ENCODE assay signal across 1 cellular context in genomic region chr2:9596621-9597311, GRCh38.
TF ChIP-seq lines count a peak whose summit lies in the region.

No MANE protein-coding gene starts in this region.

TF ChIP-seq in K562, 482 proteins besides CTCF, POLR2A, EP300 and RAD21:
- TF ChIP-seq GTF3C2 (IDR thresholded peaks at IDR 0.05; ENCODE audit: borderline replicate concordance, extremely low read depth, insufficient read length): peak; percentile 42
- 0 out of 2 replicates have a peak, but pooled peaks have one; percentile 15 for TF ChIP-seq DPF2 (IDR thresholded peaks at IDR 0.05)
- TF ChIP-seq NCOA2 (IDR thresholded peaks at IDR 0.05; ENCODE audit: partially characterized antibody in 2 of 2): no peak
- no peak for TF ChIP-seq ZNF561 (CRISPR knock-in tag; conservative IDR thresholded peaks at IDR 0.05)
- no peak for TF ChIP-seq ZBTB17 (CRISPR knock-in tag; IDR thresholded peaks at IDR 0.05)
- TF ChIP-seq KLF10 (CRISPR knock-in tag; IDR thresholded peaks at IDR 0.05): no peak
- TF ChIP-seq TAF7 (tag; IDR thresholded peaks at IDR 0.05): no peak
- no peak for TF ChIP-seq COPS2 (conservative IDR thresholded peaks at IDR 0.05)
- TF ChIP-seq FOXJ2 (tag; IDR thresholded peaks at IDR 0.05): no peak
- TF ChIP-seq BRD4 (IDR thresholded peaks at IDR 0.05): no peak
- TF ChIP-seq MITF (IDR thresholded peaks at IDR 0.05): no peak
- TF ChIP-seq ADNP (tag; IDR thresholded peaks at IDR 0.05): peak; percentile 83
- no peak for TF ChIP-seq RAD51 (IDR thresholded peaks at IDR 0.05; ENCODE audit: borderline replicate concordance, low read depth)
- no peak for TF ChIP-seq EP400 (IDR thresholded peaks at IDR 0.05)
- TF ChIP-seq HMG20B (CRISPR knock-in tag; IDR thresholded peaks at IDR 0.05): no peak
- no peak for TF ChIP-seq GMEB1 (CRISPR knock-in tag; IDR thresholded peaks at IDR 0.05)
- TF ChIP-seq ZKSCAN3 (CRISPR knock-in tag; IDR thresholded peaks at IDR 0.05): no peak
- no peak for TF ChIP-seq ZNF79 (CRISPR knock-in tag; IDR thresholded peaks at IDR 0.05; ENCODE audit: low read depth)
- no peak for TF ChIP-seq ATF4 (CRISPR knock-in tag; IDR thresholded peaks at IDR 0.05)
- no peak for TF ChIP-seq ETV6 (IDR thresholded peaks at IDR 0.05; ENCODE audit: borderline replicate concordance in 1 of 2, low read depth in 2 of 2, low read length in 1 of 2)
- TF ChIP-seq ETV6 (CRISPR knock-in tag; IDR thresholded peaks at IDR 0.05; ENCODE audit: borderline replicate concordance): no peak
- no peak for TF ChIP-seq ZNF436 (CRISPR knock-in tag; IDR thresholded peaks at IDR 0.05)
- no peak for TF ChIP-seq FIP1L1 (IDR thresholded peaks at IDR 0.05; ENCODE audit: low read depth, low read length, poor library complexity, severe bottlenecking)
- TF ChIP-seq TAF15 (IDR thresholded peaks at IDR 0.05; ENCODE audit: low read depth, low read length): no peak
- no peak for TF ChIP-seq NKRF (IDR thresholded peaks at IDR 0.05; ENCODE audit: borderline replicate concordance)
- TF ChIP-seq STAT6 (CRISPR knock-in tag; IDR thresholded peaks at IDR 0.05): no peak
- 0 out of 2 replicates have a peak, but pooled peaks have one; percentile 13 for TF ChIP-seq SMARCA4 (IDR thresholded peaks at IDR 0.05)
- no peak for TF ChIP-seq STAT5A (IDR thresholded peaks at IDR 0.05; ENCODE audit: borderline replicate concordance, low read length)
- TF ChIP-seq GATA2 (CRISPR knock-in tag; IDR thresholded peaks at IDR 0.05): peak; percentile 20; the same call in 1 of the 2 replicates
- no peak for TF ChIP-seq MEF2D (tag; conservative IDR thresholded peaks at IDR 0.05; ENCODE audit: low read depth)
- no peak for TF ChIP-seq ZNF3 (CRISPR knock-in tag; IDR thresholded peaks at IDR 0.05)
- TF ChIP-seq MIER1 (IDR thresholded peaks at IDR 0.05; ENCODE audit: low read depth): no peak
